9 cellular contexts compared by ENCODE assay signal in the genomic region with DNA sequence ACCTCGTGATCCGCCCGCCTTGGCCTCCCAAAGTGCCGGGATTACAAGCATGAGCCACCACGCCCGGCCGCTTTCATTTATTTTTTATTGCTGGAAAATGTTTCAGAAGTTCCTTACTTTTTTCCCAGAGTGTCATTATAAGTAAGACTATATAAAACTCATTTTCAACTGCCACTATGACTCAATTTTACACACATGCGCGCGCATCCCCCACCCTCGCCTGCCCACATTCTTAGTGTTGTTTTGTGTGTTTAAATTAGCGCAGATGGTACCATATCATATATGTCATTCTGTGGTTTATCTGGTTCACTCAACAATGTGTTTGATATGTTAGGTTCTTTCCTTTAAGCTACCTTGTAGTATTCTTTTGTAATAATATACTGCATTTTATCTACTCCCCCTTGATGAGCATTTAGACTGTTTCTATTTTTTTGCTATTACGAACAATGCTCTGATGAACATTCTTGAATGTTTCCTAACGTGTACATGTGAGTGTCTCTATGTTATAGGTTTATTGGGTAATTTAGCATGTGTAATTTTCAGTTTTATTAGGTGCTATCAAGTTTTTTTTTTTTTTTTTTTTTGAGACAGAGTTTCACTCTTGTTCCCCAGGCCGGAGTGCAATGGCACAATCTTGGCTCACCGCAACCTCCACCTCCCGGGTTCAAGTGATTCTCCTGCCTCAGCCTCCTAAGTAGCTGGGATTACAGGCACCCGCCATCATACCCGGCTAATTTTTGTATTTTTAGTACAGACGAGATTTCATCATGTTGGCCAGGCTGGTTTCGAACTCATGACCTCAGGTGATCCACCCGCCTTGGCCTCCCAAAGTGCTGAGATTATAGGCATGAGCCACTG. TPM values are rescaled to one million over a fixed set of nuclear protein-coding genes. Genes with fewer than 3 reads are reported as not detected.
A peak's percentile ranks its signal among the peaks of the same experiment; 100 is the strongest.
DNase-seq lines count a peak whose midpoint lies in the region; ATAC-seq and TF ChIP-seq lines count a peak whose summit lies in the region.
"Not testable (repeated sequence)": the region's sequence is repeated elsewhere in the genome, so short reads cannot be mapped to it uniquely, and the experiment has no call there.
"Had no signal": no experiment of that assay in that cellular context is flagged by ENCODE, and none has a peak within 500 bp of the region (broad histone marks: within the 10 kb centered on the region; RNA-seq: fewer than 3 reads in every experiment).

No MANE protein-coding gene starts in this region.

- not testable (repeated sequence) for H3K27ac Mint-ChIP-seq in activated CD4-positive, alpha-beta T cell treated with anti-CD3 and anti-CD28 coated beads for 36 hours

- ATAC-seq in activated CD4-positive, alpha-beta T cell treated with anti-CD3 and anti-CD28 coated beads for 36 hours, result peak; percentile 36
- ATAC-seq in right lobe of liver, result not testable (repeated sequence)

- not testable (repeated sequence) for H3K9me3 Mint-ChIP-seq in activated CD4-positive, alpha-beta T cell treated with anti-CD3 and anti-CD28 coated beads for 36 hours (ENCODE audit: low read depth)

- in situ Hi-C loops in transverse colon (cut with MboI; ENCODE audit: low pct_ligation_motif_present in 1 of 4, low pct_unique_long_range_greater_than_20kb in 1 of 4, low sequenced_read_pairs in 3 of 4), result loop anchor here in 1 of 4 donors (10.0 kb wide), 1 partner anchor 86 kb away; no protein-coding TSS in a partner anchor

- not testable (repeated sequence) for H3K27me3 ChIP-seq in colonic mucosa; right lobe of liver; mucosa of rectum (ENCODE audit: control insufficient read depth in 2 of 2, insufficient read depth in 2 of 2, low read length in 2 of 2); transverse colon

- POLR2A ChIA-PET in HEK293T (lab: Yijun Ruan, JAX); activated CD4-positive, alpha-beta T cell treated with anti-CD3 and anti-CD28 coated beads for 36 hours (lab: Charles Lee): not testable (repeated sequence)

- not testable (repeated sequence) for DNase-seq in HEK293T (ENCODE audit: extremely low spot score); activated CD4-positive, alpha-beta T cell treated with anti-CD3 and anti-CD28 coated beads for 36 hours; right lobe of liver
- peak; percentile 29 for DNase-seq in activated CD8-positive, alpha-beta memory T cell treated with anti-CD3 and anti-CD28 coated beads, Interleukin-2, amount 50 U/mL, for 48 hours
- peak; percentile 82 for DNase-seq in colonic mucosa
- DNase-seq in transverse colon, result peak; percentile 89

- not testable (repeated sequence) for H3K4me3 ChIP-seq in colonic mucosa; right lobe of liver; mucosa of rectum (ENCODE audit: low read length in 2 of 2); transverse colon

- not testable (repeated sequence) for TF ChIP-seq EP300 in transverse colon (IDR thresholded peaks at IDR 0.05; ENCODE audit: low read depth)

- H3K4me1 ChIP-seq in colonic mucosa; mucosa of rectum (ENCODE audit: control insufficient read depth in 2 of 2, insufficient read depth in 2 of 2, low read length in 2 of 2): not testable (repeated sequence)
- H3K4me1 ChIP-seq in right lobe of liver (peaks cover 0 to 15% (median 0%) of the 10 kb centered on the region in 4 donors), transverse colon (peaks cover 0 to 17% (median 0%) of the 10 kb centered on the region in 4 donors)

- not testable (repeated sequence) for H3K36me3 ChIP-seq in colonic mucosa; right lobe of liver; mucosa of rectum (ENCODE audit: control insufficient read depth in 2 of 2, insufficient read depth in 2 of 2, low read length in 2 of 2); transverse colon

- not testable (repeated sequence) for H3K36me3 Mint-ChIP-seq in activated CD4-positive, alpha-beta T cell treated with anti-CD3 and anti-CD28 coated beads for 36 hours (ENCODE audit: low read depth)

- 76% methylated on average over 15 of the region's 22 CpGs for WGBS in right lobe of liver (ENCODE audit: insufficient coverage, low coverage, low lambda C conversion rate, missing lambda C conversion rate)
- WGBS in transverse colon (ENCODE audit: low coverage in 1 of 2), 2 donors, result 31 to 45% methylated on average over 12 to 22 of the region's 22 CpGs

- H3K4me3 Mint-ChIP-seq in activated CD4-positive, alpha-beta T cell treated with anti-CD3 and anti-CD28 coated beads for 36 hours, result not testable (repeated sequence)

- TF ChIP-seq POLR2A in right lobe of liver (IDR thresholded peaks at IDR 0.05); transverse colon (IDR thresholded peaks at IDR 0.05): not testable (repeated sequence)

- H3K9ac ChIP-seq in colonic mucosa (ENCODE audit: low read depth in 2 of 2, low read length in 2 of 2); mucosa of rectum (ENCODE audit: low read depth in 1 of 2, low read length in 2 of 2): not testable (repeated sequence)

- CTCF ChIA-PET in HEK293T (lab: Yijun Ruan, JAX); activated CD4-positive, alpha-beta T cell treated with anti-CD3 and anti-CD28 coated beads for 36 hours (lab: Charles Lee): not testable (repeated sequence)

- H3K4me1 Mint-ChIP-seq in activated CD4-positive, alpha-beta T cell treated with anti-CD3 and anti-CD28 coated beads for 36 hours, result not testable (repeated sequence)

- not testable (repeated sequence) for TF ChIP-seq CTCF in colonic mucosa (IDR thresholded peaks at IDR 0.05); right lobe of liver (IDR thresholded peaks at IDR 0.05); transverse colon (IDR thresholded peaks at IDR 0.05)

- not testable (repeated sequence) for H3K9me3 ChIP-seq in colonic mucosa; right lobe of liver; mucosa of rectum (ENCODE audit: control insufficient read depth in 2 of 2, low read length in 2 of 2); transverse colon

- not testable (repeated sequence) for H3K27me3 Mint-ChIP-seq in activated CD4-positive, alpha-beta T cell treated with anti-CD3 and anti-CD28 coated beads for 36 hours

- peak overlapping the region; percentile 70 for H3K27ac ChIP-seq in colonic mucosa
- H3K27ac ChIP-seq in right lobe of liver, result peak overlapping the region in 2 of 3 donors; percentile 30 to 45
- peak overlapping the region; percentile 38 to 42 for H3K27ac ChIP-seq in mucosa of rectum (ENCODE audit: low read depth in 2 of 2, low read length in 2 of 2)
- peak overlapping the region; percentile 66 to 81 (median 71) for H3K27ac ChIP-seq in transverse colon

- intact Hi-C loops in activated CD4-positive, alpha-beta T cell treated with anti-CD3 and anti-CD28 coated beads for 36 hours (cut with DNase I, micrococcal nuclease); colonic mucosa (cut with DNase I); right lobe of liver (cut with DNase I); transverse colon (cut with DNase I; ENCODE audit: low total_unique reads): not testable (repeated sequence)

TF ChIP-seq in HEK293T, 16 proteins besides CTCF, POLR2A, EP300 and RAD21:
- TF ChIP-seq ZNF384 (IDR thresholded peaks at IDR 0.05), result peak; percentile 61; the same call in 1 of the 2 replicates

RNA-seq across cellular contexts. Expression of a gene that starts 8.9 kb away (rescaled TPM):
- total RNA-seq in activated CD4-positive, alpha-beta T cell treated with anti-CD3 and anti-CD28 coated beads for 36 hours, result 100 to 1,000 TPM; 315 to 351 TPM
- 100 to 1,000 TPM; 179 to 273 TPM for total RNA-seq in colonic mucosa
- total RNA-seq in right lobe of liver, result 100 to 1,000 TPM; 125 to 174 (median 151) TPM
- total RNA-seq in transverse colon, result 100 to 1,000 TPM in 3 of 4 donors, 10 to 100 TPM in 1; 84.4 to 188 (median 140) TPM

RNA-seq across cellular contexts. Expression of a gene that starts 17.9 kb away (rescaled TPM):
- not detected for total RNA-seq in activated CD4-positive, alpha-beta T cell treated with anti-CD3 and anti-CD28 coated beads for 36 hours
- total RNA-seq in colonic mucosa (100 to 1,000 TPM; 744 to 902 TPM), right lobe of liver (100 to 1,000 TPM in 4 of 6 experiments, 10 to 100 TPM in 2; 83.4 to 423 (median 208) TPM), transverse colon (1,000 to 10,000 TPM; 1,079 to 3,856 (median 3,214) TPM)
- total RNA-seq: CD4-positive, alpha-beta T cell; CD8-positive, alpha-beta T cell had no signal

RNA-seq across cellular contexts. Expression of a gene that starts 43.4 kb away (rescaled TPM):
- total RNA-seq in activated CD4-positive, alpha-beta T cell treated with anti-CD3 and anti-CD28 coated beads for 36 hours, result 10 to 100 TPM; 47.6 to 50.4 TPM
- total RNA-seq in colonic mucosa (10 to 100 TPM; 28.6 to 44.1 TPM), right lobe of liver (10 to 100 TPM in 5 of 6 experiments, 1 to 10 TPM in 1; 9.8 to 23.0 (median 16.8) TPM), transverse colon (10 to 100 TPM; 17.7 to 61.0 (median 35.4) TPM)

Comparison
In these comparisons a context has a peak if more than half of its experiments do, and no peak if none do; other contexts are left out.
1. RNA of a gene that starts 17.9 kb away (total RNA-seq): 1,079 to 3,856 TPM in transverse colon, 744 to 902 TPM in colonic mucosa and 83.4 to 423 TPM in right lobe of liver; not detected in activated CD4-positive, alpha-beta T cell treated with anti-CD3 and anti-CD28 coated beads for 36 hours; every median in the first group is over 10 times any median in the second.
2. Peak in every context shown above with its lines, with median percentiles within 50 percentile points of each other: H3K27ac ChIP-seq.